Comparison of ENCODE assay signal across 5 cellular contexts in genomic region chr4:189155083-189155482, GRCh38.
DNase-seq lines count a peak whose midpoint lies in the region; ATAC-seq, FAIRE-seq and TF ChIP-seq lines count a peak whose summit lies in the region.
"Not testable (repeated sequence)": the region's sequence is repeated elsewhere in the genome, so short reads cannot be mapped to it uniquely, and the experiment has no call there.

No MANE protein-coding gene starts in this region.

- not testable (repeated sequence) for H3K4ac ChIP-seq in neuronal stem cell (ENCODE audit: low read length)

- not testable (repeated sequence) for H3F3A ChIP-seq in GM23338 (replicated peaks; ENCODE audit: low read depth)

- peaks cover 19% of the 10 kb centered on the region for H3K36me3 Mint-ChIP-seq in GM23338 (ENCODE audit: low read depth)

- peaks cover 25% of the 10 kb centered on the region for H3K9me3 Mint-ChIP-seq in GM23338

- H2BK15ac ChIP-seq in neuronal stem cell (ENCODE audit: low read length) = peak overlapping the region; percentile 89

- not testable (repeated sequence) for H3K79me1 ChIP-seq in neuronal stem cell (ENCODE audit: low read depth, low read length)

- not testable (repeated sequence) for H3K27ac Mint-ChIP-seq in GM23338

- H2BK12ac ChIP-seq in neuronal stem cell (ENCODE audit: low read length) = peak overlapping the region; percentile 84

- H3K27me3 Mint-ChIP-seq in GM23338 (ENCODE audit: insufficient read depth, low read depth, poor library complexity) = not testable (repeated sequence)

- not testable (repeated sequence) for H4K8ac ChIP-seq in neuronal stem cell (ENCODE audit: low read depth, low read length)

- not testable (repeated sequence) for H3K4me3 ChIP-seq in GM23338; neuronal stem cell (ENCODE audit: low read length in 2 of 2); upper lobe of right lung

- not testable (repeated sequence) for H3K9me2 ChIP-seq in GM23338 (ENCODE audit: insufficient read depth)

- H2BK5ac ChIP-seq in neuronal stem cell (ENCODE audit: low read length) = not testable (repeated sequence)

- H3K36me3 ChIP-seq in GM23338 (ENCODE audit: insufficient read depth); neuronal stem cell (replicated peaks in 1 of 2; ENCODE audit: control insufficient read depth in 2 of 2, insufficient read depth in 2 of 2, low read length in 2 of 2); upper lobe of right lung: not testable (repeated sequence)

- not testable (repeated sequence) for H3K9ac ChIP-seq in neuronal stem cell (ENCODE audit: low read depth, low read length, poor library complexity)

- H3K4me1 ChIP-seq in GM23338 (ENCODE audit: insufficient read depth); neuronal stem cell (ENCODE audit: control insufficient read depth in 2 of 2, insufficient read depth in 1 of 2, low read depth in 1 of 2, low read length in 2 of 2); upper lobe of right lung: not testable (repeated sequence)

- TF ChIP-seq CTCF in GM23338 (conservative IDR thresholded peaks at IDR 0.05; ENCODE audit: low read depth in 2 of 2); upper lobe of right lung (IDR thresholded peaks at IDR 0.05): not testable (repeated sequence)

- not testable (repeated sequence) for H2BK120ac ChIP-seq in neuronal stem cell (ENCODE audit: low read depth, low read length)

- intact Hi-C loops in upper lobe of right lung (cut with DNase I) = not testable (repeated sequence)

- H3K9me3 ChIP-seq in neuronal stem cell (replicated peaks in 1 of 2; ENCODE audit: control insufficient read depth in 2 of 2, insufficient read depth in 1 of 2, low read depth in 1 of 2, low read length in 2 of 2); upper lobe of right lung: not testable (repeated sequence)

- H3K4me2 ChIP-seq in GM23338; neuronal stem cell (ENCODE audit: insufficient read depth, low read length, poor library complexity, severe bottlenecking): not testable (repeated sequence)

- not testable (repeated sequence) for H3K23ac ChIP-seq in neuronal stem cell (ENCODE audit: low read depth, low read length, poor library complexity)

- no CpG with 5 or more reads among the region's 13 CpGs for WGBS in neuronal stem cell (ENCODE audit: extremely low coverage in 2 of 2, insufficient read length in 2 of 2, insufficient replicate concordance in 1 of 2), 2 donors

- H2AFZ ChIP-seq in GM23338 = peak overlapping the region; percentile 31; the same call in 1 of the 2 replicates
- H2AFZ ChIP-seq in neuronal stem cell (ENCODE audit: low read length) = not testable (repeated sequence)

- H3K4me1 Mint-ChIP-seq in GM23338 = peaks cover 11% of the 10 kb centered on the region

- FAIRE-seq in HTR-8/SVneo (lab: Jason Lieb, UNC) = peak; percentile 78

- H3K14ac ChIP-seq in neuronal stem cell (ENCODE audit: low read length) = not testable (repeated sequence)

- not testable (repeated sequence) for ATAC-seq in GM23338, upper lobe of right lung

- not testable (repeated sequence) for DNase-seq in GM23338 (ENCODE audit: low spot score); HTR-8/SVneo (ENCODE audit: insufficient read length, low spot score); neuronal stem cell (ENCODE audit: low spot score)
- DNase-seq in NCI-H69 (lab: John Stamatoyannopoulos, UW) = peak; percentile 23
- DNase-seq in upper lobe of right lung = peak; percentile 62

- H4K91ac ChIP-seq in neuronal stem cell (ENCODE audit: low read depth, low read length, poor library complexity) = not testable (repeated sequence)

- not testable (repeated sequence) for H3K27me3 ChIP-seq in GM23338 (ENCODE audit: insufficient read depth); neuronal stem cell (ENCODE audit: control insufficient read depth in 3 of 3, insufficient read depth in 3 of 3, low read depth in 1 of 3, low read length in 3 of 3); upper lobe of right lung

- peak overlapping the region; percentile 85 for H3K18ac ChIP-seq in neuronal stem cell (ENCODE audit: low read length)

- H4K20me1 ChIP-seq in GM23338 (replicated peaks; ENCODE audit: insufficient read depth) = not testable (repeated sequence)

- H2AK5ac ChIP-seq in neuronal stem cell (ENCODE audit: low read depth, low read length) = peak overlapping the region; percentile 28

- H3K27ac ChIP-seq in GM23338 (ENCODE audit: low read depth); neuronal stem cell (replicated peaks; ENCODE audit: low read length); upper lobe of right lung: not testable (repeated sequence)

- not testable (repeated sequence) for H3K4me3 Mint-ChIP-seq in GM23338

- H3K79me2 ChIP-seq in GM23338 (replicated peaks; ENCODE audit: insufficient read depth) = not testable (repeated sequence)
